In the genomic region with DNA sequence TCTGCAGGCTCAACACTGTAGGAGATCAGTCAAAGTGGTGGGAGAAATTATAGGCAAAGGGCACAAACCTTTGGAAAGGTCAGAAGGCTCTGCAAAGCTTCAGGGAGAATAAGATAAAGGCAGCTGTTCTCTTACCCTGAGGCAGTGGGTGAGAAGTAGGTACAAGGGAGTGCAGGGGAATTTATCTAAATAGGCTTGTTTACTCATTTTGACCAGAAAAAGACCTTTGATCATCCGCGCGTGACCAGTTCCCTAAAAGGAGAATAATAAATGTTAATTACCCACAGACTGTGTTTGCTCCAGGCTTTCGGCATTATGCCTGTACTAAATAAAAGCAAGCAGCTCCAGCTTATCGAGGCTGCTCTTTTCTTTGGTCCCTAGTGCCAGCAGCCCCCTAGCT, we compare ENCODE assay signal across 32 cellular contexts. TPM values are rescaled to one million over a fixed set of nuclear protein-coding genes. Genes with fewer than 3 reads are reported as not detected.
"Had no signal": no experiment of that assay in that cellular context is flagged by ENCODE, and none has a peak within 500 bp of the region (broad histone marks: within the 10 kb centered on the region; RNA-seq: fewer than 3 reads in every experiment).

No MANE protein-coding gene starts in this region.

- DNase-seq: activated CD4-positive, alpha-beta T cell treated with anti-CD3 and anti-CD28 coated beads for 4 hours; activated CD4-positive, alpha-beta T cell treated with anti-CD3 and anti-CD28 coated beads, Interleukin-2, amount 50 U/mL, for 48 hours; activated CD4-positive, CD25-positive, alpha-beta regulatory T cell; activated CD8-positive, alpha-beta memory T cell treated with anti-CD3 and anti-CD28 coated beads for 24 hours; activated gamma-delta T cell; activated naive CD4-positive, alpha-beta T cell treated with anti-CD3 and anti-CD28 coated beads, Interleukin-2, amount 10 ng/mL, durations not matched to agents 7 days and 5 days; activated naive CD8-positive, alpha-beta T cell treated with anti-CD3 and anti-CD28 coated beads, Interleukin-2, amount 10 ng/mL, durations not matched to agents 7 days and 5 days; amniotic stem cell; brain microvascular endothelial cell; cortex of kidney; kidney; posterior cingulate gyrus; right lobe of liver; stimulated activated CD4-positive, alpha-beta T cell treated with anti-CD3 and anti-CD28 coated beads, Interleukin-2, amount 100 ng/mL, for 48 hours; stimulated activated naive CD4-positive, alpha-beta T cell treated with Interleukin-2 at 50 U/mL for 16 hours had no signal

- H3K27me3 Mint-ChIP-seq: activated naive CD8-positive, alpha-beta T cell treated with anti-CD3 and anti-CD28 coated beads, Interleukin-2, amount 10 ng/mL, durations not matched to agents 7 days and 5 days; natural killer cell treated with Interleukin-12 subunit alpha and Interleukin-12 subunit beta and Interleukin-15 and Interleukin-18, amount 100 ng/mL, for 72 hours had no signal

- H3K27me3 ChIP-seq: brain microvascular endothelial cell, gastroesophageal sphincter, hepatocyte, right lobe of liver, tibial nerve had no signal

- H3K36me3 Mint-ChIP-seq: activated naive CD4-positive, alpha-beta T cell treated with anti-CD3 and anti-CD28 coated beads, Interleukin-2, amount 10 ng/mL, durations not matched to agents 7 days and 5 days; activated naive CD8-positive, alpha-beta T cell treated with anti-CD3 and anti-CD28 coated beads, Interleukin-2, amount 10 ng/mL, durations not matched to agents 7 days and 5 days; natural killer cell treated with Interleukin-12 subunit alpha and Interleukin-12 subunit beta and Interleukin-15 and Interleukin-18, amount 100 ng/mL, for 72 hours had no signal

- H3K9me3 Mint-ChIP-seq: activated naive CD8-positive, alpha-beta T cell treated with anti-CD3 and anti-CD28 coated beads, Interleukin-2, amount 10 ng/mL, durations not matched to agents 7 days and 5 days; natural killer cell treated with Interleukin-12 subunit alpha and Interleukin-12 subunit beta and Interleukin-15 and Interleukin-18, amount 100 ng/mL, for 72 hours; T-helper 2 cell treated with Interferon-gamma antibody and Interleukin-4, amounts not matched to agents 5 μg/mL and 100 μg/mL, for 36 hours had no signal

- H3K4me1 ChIP-seq: gastroesophageal sphincter, right lobe of liver, tibial nerve had no signal

- H3K4me3 ChIP-seq: gastroesophageal sphincter, hepatocyte, right lobe of liver, tibial nerve had no signal

- ATAC-seq: gastroesophageal sphincter; natural killer cell treated with Interleukin-12 subunit alpha and Interleukin-12 subunit beta and Interleukin-15 and Interleukin-18, amount 100 ng/mL, for 72 hours; right lobe of liver had no signal

- H3K27ac ChIP-seq: brain microvascular endothelial cell, gastroesophageal sphincter, hepatocyte, right lobe of liver, tibial nerve had no signal

- H3K27ac Mint-ChIP-seq: activated naive CD4-positive, alpha-beta T cell treated with anti-CD3 and anti-CD28 coated beads, Interleukin-2, amount 10 ng/mL, durations not matched to agents 7 days and 5 days; activated naive CD8-positive, alpha-beta T cell treated with anti-CD3 and anti-CD28 coated beads, Interleukin-2, amount 10 ng/mL, durations not matched to agents 7 days and 5 days; T-helper 2 cell treated with Interferon-gamma antibody and Interleukin-4, amounts not matched to agents 5 μg/mL and 100 μg/mL, for 36 hours had no signal

- H3K4me3 Mint-ChIP-seq: activated naive CD4-positive, alpha-beta T cell treated with anti-CD3 and anti-CD28 coated beads, Interleukin-2, amount 10 ng/mL, durations not matched to agents 7 days and 5 days; activated naive CD8-positive, alpha-beta T cell treated with anti-CD3 and anti-CD28 coated beads, Interleukin-2, amount 10 ng/mL, durations not matched to agents 7 days and 5 days; natural killer cell treated with Interleukin-12 subunit alpha and Interleukin-12 subunit beta and Interleukin-15 and Interleukin-18, amount 100 ng/mL, for 72 hours; T-helper 2 cell treated with Interferon-gamma antibody and Interleukin-4, amounts not matched to agents 5 μg/mL and 100 μg/mL, for 36 hours had no signal

- H3K4me1 Mint-ChIP-seq: activated naive CD4-positive, alpha-beta T cell treated with anti-CD3 and anti-CD28 coated beads, Interleukin-2, amount 10 ng/mL, durations not matched to agents 7 days and 5 days had no signal

- H3K36me3 ChIP-seq: brain microvascular endothelial cell, gastroesophageal sphincter, right lobe of liver, tibial nerve had no signal

- H3K9me3 ChIP-seq: gastroesophageal sphincter, right lobe of liver, tibial nerve had no signal

RNA-seq across cellular contexts. Expression of gene FGFBP2, which starts 9.3 kb away (rescaled TPM):
- total RNA-seq: astrocyte, chondrocyte, endothelial cell of umbilical vein, fibroblast of lung, fibroblast of villous mesenchyme, skeletal muscle tissue, temporal lobe had no signal

RNA-seq across cellular contexts. Expression of gene FGFBP1, which starts 15.1 kb away (rescaled TPM):
- total RNA-seq: activated naive CD8-positive, alpha-beta T cell treated with anti-CD3 and anti-CD28 coated beads, Interleukin-2, amount 10 ng/mL, durations not matched to agents 7 days and 5 days; astrocyte; cardiac septum; chondrocyte; endothelial cell of umbilical vein; fibroblast of lung; fibroblast of villous mesenchyme; mononuclear cell; myocyte; natural killer cell treated with Interleukin-12 subunit alpha and Interleukin-12 subunit beta and Interleukin-15 and Interleukin-18, amount 100 ng/mL, for 72 hours; osteoblast; right lobe of liver; skeletal muscle tissue; temporal lobe; urinary bladder had no signal
